ENCODE assay signal across 10 cellular contexts in the genomic region with DNA sequence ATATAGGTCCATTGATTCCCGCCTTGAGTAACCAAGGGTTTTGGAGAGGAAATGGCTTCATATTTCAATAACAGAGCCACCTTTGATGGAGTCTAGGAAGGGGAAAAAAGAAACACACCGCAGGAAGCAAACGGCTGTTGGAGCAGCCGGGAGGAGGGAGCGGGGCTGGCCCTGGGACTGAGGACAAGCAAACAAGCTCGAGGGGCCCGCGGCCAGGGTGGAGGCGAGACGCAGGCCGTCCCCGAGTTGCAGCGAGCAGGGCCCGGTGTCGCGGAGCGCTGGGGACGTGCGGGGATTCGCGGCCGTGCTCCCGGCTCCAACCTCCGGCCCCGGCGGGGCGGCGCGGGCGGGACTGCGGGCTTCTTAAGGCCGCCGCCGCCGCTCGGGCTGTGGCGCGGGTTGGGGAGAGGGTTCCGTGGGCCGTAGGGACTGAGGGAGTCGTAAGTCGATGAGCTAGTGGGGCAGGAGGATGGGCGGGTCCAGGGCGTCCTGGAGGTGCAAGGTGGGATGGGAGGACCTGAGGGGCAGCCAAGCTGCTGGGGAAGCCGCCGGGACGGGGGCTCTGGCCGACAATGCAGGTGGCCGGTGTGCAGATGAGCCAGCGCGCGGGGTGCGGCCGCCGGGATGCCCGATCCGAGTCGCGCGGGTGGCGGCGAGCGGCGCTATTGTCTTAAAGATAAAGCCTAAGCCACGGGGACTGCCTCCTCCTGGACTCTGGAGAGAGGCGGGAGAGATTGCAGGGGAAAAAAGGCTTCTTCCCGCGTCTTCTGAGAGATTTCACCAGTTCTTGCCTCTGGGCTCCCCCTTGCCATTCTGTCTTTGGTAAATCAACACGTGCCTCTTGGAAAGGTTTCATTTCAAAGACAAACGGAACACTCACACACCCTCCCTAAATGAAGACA. TPM values are rescaled to one million over a fixed set of nuclear protein-coding genes. Genes with fewer than 3 reads are reported as not detected.
A peak's percentile ranks its signal among the peaks of the same experiment; 100 is the strongest.
DNase-seq lines count a peak whose midpoint lies in the region; ATAC-seq, FAIRE-seq and TF ChIP-seq lines count a peak whose summit lies in the region.
"Had no signal": no experiment of that assay in that cellular context is flagged by ENCODE, and none has a peak within 500 bp of the region (broad histone marks: within the 10 kb centered on the region; RNA-seq: fewer than 3 reads in every experiment).

No MANE protein-coding gene starts in this region.

- peaks cover 0 to 13% (median 1%) of the 10 kb centered on the region in 12 donors for H3K4me1 ChIP-seq in heart left ventricle
- H3K4me1 ChIP-seq in pancreas = no peaks in the 10 kb centered on the region

- H3K27ac ChIP-seq in heart left ventricle (peak overlapping the region in 7 of 12 donors; percentile 24 to 79 (median 73)), pancreas (no peak overlapping the region)

- no peak for DNase-seq in activated CD8-positive, alpha-beta memory T cell treated with anti-CD3 and anti-CD28 coated beads, Interleukin-2, amount 10 ng/mL, durations not matched to agents 7 days and 5 days
- no peak for DNase-seq in activated CD8-positive, alpha-beta memory T cell treated with anti-CD3 and anti-CD28 coated beads for 24 hours
- peak; percentile 10 for DNase-seq in NCI-H2107 treated with DMSO at 0.1 percent for 48 hours (lab: John Stamatoyannopoulos, UW; ENCODE audit: unreplicated experiment)
- DNase-seq in activated naive CD8-positive, alpha-beta T cell treated with anti-CD3 and anti-CD28 coated beads, Interleukin-2, amount 10 ng/mL, durations not matched to agents 7 days and 5 days = peak; percentile 37
- peak; percentile 47 to 77 (median 62) for DNase-seq in heart left ventricle
- peak; percentile 9 to 78 (median 27) for DNase-seq in pancreas
- DNase-seq in GM19239 (ENCODE audit: insufficient read length, low spot score) = no peak

- H3K4me3 Mint-ChIP-seq in activated CD8-positive, alpha-beta memory T cell treated with anti-CD3 and anti-CD28 coated beads, Interleukin-2, amount 10 ng/mL, durations not matched to agents 7 days and 5 days = peak overlapping the region; percentile 35
- H3K4me3 Mint-ChIP-seq in activated naive CD8-positive, alpha-beta T cell treated with anti-CD3 and anti-CD28 coated beads, Interleukin-2, amount 10 ng/mL, durations not matched to agents 7 days and 5 days = peak overlapping the region; percentile 77

- H3K36me3 ChIP-seq in heart left ventricle = no peaks in the 10 kb centered on the region
- no peaks in the 10 kb centered on the region for H3K36me3 ChIP-seq in pancreas

- no peaks in the 10 kb centered on the region for H3K9me3 Mint-ChIP-seq in activated CD8-positive, alpha-beta memory T cell treated with anti-CD3 and anti-CD28 coated beads, Interleukin-2, amount 10 ng/mL, durations not matched to agents 7 days and 5 days (ENCODE audit: low read depth)
- no peaks in the 10 kb centered on the region for H3K9me3 Mint-ChIP-seq in activated naive CD8-positive, alpha-beta T cell treated with anti-CD3 and anti-CD28 coated beads, Interleukin-2, amount 10 ng/mL, durations not matched to agents 7 days and 5 days

- TF ChIP-seq POLR2A in heart left ventricle (IDR thresholded peaks at IDR 0.05) = no peak

- no peak overlapping the region for H3K27ac Mint-ChIP-seq in activated CD8-positive, alpha-beta memory T cell treated with anti-CD3 and anti-CD28 coated beads, Interleukin-2, amount 10 ng/mL, durations not matched to agents 7 days and 5 days
- H3K27ac Mint-ChIP-seq in activated naive CD8-positive, alpha-beta T cell treated with anti-CD3 and anti-CD28 coated beads, Interleukin-2, amount 10 ng/mL, durations not matched to agents 7 days and 5 days = no peak overlapping the region

- peak; percentile 42 for ATAC-seq in activated CD8-positive, alpha-beta memory T cell treated with anti-CD3 and anti-CD28 coated beads, Interleukin-2, amount 10 ng/mL, durations not matched to agents 7 days and 5 days
- ATAC-seq in HG02571 (IDR thresholded peaks at IDR 0.05; ENCODE audit: unreplicated experiment) (peak; percentile 55), heart left ventricle (peak; percentile 60 to 92 (median 80)), pancreas (peak; percentile 31 to 87 (median 75))
- ATAC-seq in activated naive CD8-positive, alpha-beta T cell treated with anti-CD3 and anti-CD28 coated beads, Interleukin-2, amount 10 ng/mL, durations not matched to agents 7 days and 5 days (ENCODE audit: low read depth) = peak; percentile 42

- H3K4me1 Mint-ChIP-seq in activated CD8-positive, alpha-beta memory T cell treated with anti-CD3 and anti-CD28 coated beads, Interleukin-2, amount 10 ng/mL, durations not matched to agents 7 days and 5 days = peaks cover 6% of the 10 kb centered on the region
- peaks cover 3% of the 10 kb centered on the region for H3K4me1 Mint-ChIP-seq in activated naive CD8-positive, alpha-beta T cell treated with anti-CD3 and anti-CD28 coated beads, Interleukin-2, amount 10 ng/mL, durations not matched to agents 7 days and 5 days

- TF ChIP-seq CTCF in heart left ventricle (IDR thresholded peaks at IDR 0.05) = peak in 10 of 12 donors; percentile 22 to 59 (median 28)
- no peak for TF ChIP-seq CTCF in pancreas (IDR thresholded peaks at IDR 0.05)

- 1 to 2% (median 1%) methylated on average over 39 to 70 of the region's 70 CpGs for WGBS in heart left ventricle, 4 donors
- WGBS in pancreas, 2 donors = 1 to 2% methylated on average over 69 to 70 of the region's 70 CpGs

- H3K9me3 ChIP-seq in heart left ventricle = no peaks in the 10 kb centered on the region
- no peaks in the 10 kb centered on the region for H3K9me3 ChIP-seq in pancreas

- no peaks in the 10 kb centered on the region for H3K36me3 Mint-ChIP-seq in activated CD8-positive, alpha-beta memory T cell treated with anti-CD3 and anti-CD28 coated beads, Interleukin-2, amount 10 ng/mL, durations not matched to agents 7 days and 5 days
- H3K36me3 Mint-ChIP-seq in activated naive CD8-positive, alpha-beta T cell treated with anti-CD3 and anti-CD28 coated beads, Interleukin-2, amount 10 ng/mL, durations not matched to agents 7 days and 5 days = no peaks in the 10 kb centered on the region

- CTCF ChIA-PET in activated CD8-positive, alpha-beta memory T cell treated with anti-CD3 and anti-CD28 coated beads, Interleukin-2, amount 10 ng/mL, durations not matched to agents 7 days and 5 days (lab: Charles Lee) = no interaction called here

- peaks cover 57% of the 10 kb centered on the region for H3K27me3 Mint-ChIP-seq in activated CD8-positive, alpha-beta memory T cell treated with anti-CD3 and anti-CD28 coated beads, Interleukin-2, amount 10 ng/mL, durations not matched to agents 7 days and 5 days
- H3K27me3 Mint-ChIP-seq in activated naive CD8-positive, alpha-beta T cell treated with anti-CD3 and anti-CD28 coated beads, Interleukin-2, amount 10 ng/mL, durations not matched to agents 7 days and 5 days = peaks cover 60% of the 10 kb centered on the region

- intact Hi-C loops in heart left ventricle (cut with DNase I) = loop anchor here in 1 of 10 donors (10.0 kb wide), 1 partner anchor 203 kb away; no protein-coding TSS in a partner anchor
- intact Hi-C loops in pancreas (cut with DNase I) = no loop called here

- FAIRE-seq in pancreas (lab: Jason Lieb, UNC) (no peak), GM19239 (lab: Jason Lieb, UNC) (no peak)
- FAIRE-seq: GM18507 had no signal

- POLR2A ChIA-PET in activated naive CD8-positive, alpha-beta T cell treated with anti-CD3 and anti-CD28 coated beads, Interleukin-2, amount 10 ng/mL, durations not matched to agents 7 days and 5 days (lab: Charles Lee) = no interaction called here

- peaks cover 0 to 50% (median 22%) of the 10 kb centered on the region in 9 donors for H3K27me3 ChIP-seq in heart left ventricle
- H3K27me3 ChIP-seq in pancreas = peaks cover 0 to 20% (median 3%) of the 10 kb centered on the region in 4 donors

- H3K4me3 ChIP-seq in heart left ventricle = peak overlapping the region; percentile 17 to 67 (median 54)
- peak overlapping the region; percentile 27 to 54 (median 36) for H3K4me3 ChIP-seq in pancreas

RNA-seq across cellular contexts. Expression of a gene that starts 1.5 kb away (rescaled TPM):
- not detected for total RNA-seq in activated CD8-positive, alpha-beta memory T cell treated with anti-CD3 and anti-CD28 coated beads, Interleukin-2, amount 10 ng/mL, durations not matched to agents 7 days and 5 days
- total RNA-seq in activated naive CD8-positive, alpha-beta T cell treated with anti-CD3 and anti-CD28 coated beads, Interleukin-2, amount 10 ng/mL, durations not matched to agents 7 days and 5 days = not detected
- 1 to 10 TPM in 5 of 9 donors, under 1 TPM in 2, not detected in 2; 0.16 to 2.2 (median 1.1) TPM for total RNA-seq in heart left ventricle
- polyA plus RNA-seq in heart left ventricle = under 1 TPM; 0.07 to 0.15 TPM
- not detected for total RNA-seq in pancreas
- under 1 TPM in 1 of 2 donors, not detected in 1; 0.02 TPM for polyA plus RNA-seq in pancreas
- total RNA-seq: pulmonary artery endothelial cell had no signal

Comparison
In these comparisons a context has a peak if more than half of its experiments do, and no peak if none do; other contexts are left out.
1. DNase-seq: peak in NCI-H2107 treated with DMSO at 0.1 percent for 48 hours (single experiment), activated naive CD8-positive, alpha-beta T cell treated with anti-CD3 and anti-CD28 coated beads, Interleukin-2, amount 10 ng/mL, durations not matched to agents 7 days and 5 days (single experiment), heart left ventricle (5 of 5) and pancreas (6 of 6); none in activated CD8-positive, alpha-beta memory T cell treated with anti-CD3 and anti-CD28 coated beads, Interleukin-2, amount 10 ng/mL, durations not matched to agents 7 days and 5 days (single experiment), activated CD8-positive, alpha-beta memory T cell treated with anti-CD3 and anti-CD28 coated beads for 24 hours (single experiment) and GM19239 (single experiment).
2. H3K27ac ChIP-seq: peak in heart left ventricle (7 of 12); none in pancreas (0 of 4).
3. CTCF ChIP-seq: peak in heart left ventricle (10 of 12); none in pancreas (0 of 4).
4. Peak in every context shown above with its lines, with median percentiles within 50 percentile points of each other: ATAC-seq.